ENCODE assay signal across 15 cellular contexts in genomic region chr6:130931683-130932082, GRCh38.
"Had no signal": no experiment of that assay in that cellular context is flagged by ENCODE, and none has a peak within 500 bp of the region (broad histone marks: within the 10 kb centered on the region; RNA-seq: fewer than 3 reads in every experiment).

No MANE protein-coding gene starts in this region.

- H3K36me3 ChIP-seq: brain microvascular endothelial cell, WERI-Rb-1 had no signal

- H3K27ac ChIP-seq: brain microvascular endothelial cell, foreskin keratinocyte, WERI-Rb-1 had no signal

- H3K27me3 ChIP-seq: brain microvascular endothelial cell, foreskin keratinocyte had no signal

- ATAC-seq: activated T-helper 17 cell treated with anti-CD3 and anti-CD28 coated beads, Interleukin-2, amount 50 U/mL, for 72 hours; foreskin keratinocyte; left ventricle myocardium superior; natural killer cell treated with Interleukin-12 subunit alpha and Interleukin-12 subunit beta and Interleukin-15 and Interleukin-18, amount 100 ng/mL, for 72 hours; stimulated activated naive B cell treated with anti-CD40 and anti-IgM and Interleukin-4, amounts not matched to agents 10 μg/mL and 1 μg/mL and 100 μg/mL, for 72 hours had no signal

- DNase-seq: activated CD4-positive, alpha-beta T cell treated with anti-CD3 and anti-CD28 coated beads, Interleukin-2, amount 50 U/mL, for 48 hours; activated naive CD4-positive, alpha-beta T cell treated with Interleukin-2 at 50 U/mL for 16 hours; anterior cingulate cortex; brain microvascular endothelial cell; cortex of kidney; effector memory CD4-positive, alpha-beta T cell; foreskin keratinocyte; left ventricle myocardium superior; posterior cingulate gyrus; stimulated activated CD4-positive, alpha-beta T cell treated with anti-CD3 and anti-CD28 coated beads, Interleukin-15, amount 100 ng/mL, for 24 hours; stimulated activated CD4-positive, alpha-beta T cell treated with anti-CD3 and anti-CD28 coated beads, Interleukin-4, amount 100 ng/mL, for 1 hour; stimulated activated naive B cell treated with anti-CD40 and anti-IgM and Interleukin-4, amounts not matched to agents 10 μg/mL and 1 μg/mL and 100 μg/mL, for 72 hours; WERI-Rb-1 had no signal
